10 cellular contexts compared by ENCODE assay signal in genomic region chr7:101728888-101729883, GRCh38.
DNase-seq lines count a peak whose midpoint lies in the region; ATAC-seq, FAIRE-seq and TF ChIP-seq lines count a peak whose summit lies in the region.
"Had no signal": no experiment of that assay in that cellular context is flagged by ENCODE, and none has a peak within 500 bp of the region (broad histone marks: within the 10 kb centered on the region; RNA-seq: fewer than 3 reads in every experiment).

No MANE protein-coding gene starts in this region.

- no peak for TF ChIP-seq POLR2A in NB4 (IDR thresholded peaks at IDR 0.05; ENCODE audit: extremely low read depth, insufficient read length)

- H3K27me3 Mint-ChIP-seq in astrocyte (ENCODE audit: low read depth, unreplicated experiment) (peaks cover 42% of the 10 kb centered on the region), T-helper 17 cell (peaks cover 13% of the 10 kb centered on the region)
- peaks cover 23% of the 10 kb centered on the region for H3K27me3 Mint-ChIP-seq in stimulated activated memory B cell treated with anti-CD40 and anti-IgM and Interleukin-4, amounts not matched to agents 10 μg/mL and 1 μg/mL and 100 μg/mL, for 72 hours

- no peak overlapping the region for H3K9ac ChIP-seq in BLaER1
- no peak overlapping the region for H3K9ac ChIP-seq in astrocyte (ENCODE audit: low read length)

- TF ChIP-seq CTCF in NB4 (IDR thresholded peaks at IDR 0.05; ENCODE audit: low read depth, low read length) (no peak), astrocyte (IDR thresholded peaks at IDR 0.05; ENCODE audit: insufficient read depth, low read depth, low read length) (no peak), mucosa of descending colon (IDR thresholded peaks at IDR 0.05) (no peak)

- H3K4me3 Mint-ChIP-seq in astrocyte (ENCODE audit: unreplicated experiment) (no peak overlapping the region), T-helper 17 cell (no peak overlapping the region)
- H3K4me3 Mint-ChIP-seq in stimulated activated memory B cell treated with anti-CD40 and anti-IgM and Interleukin-4, amounts not matched to agents 10 μg/mL and 1 μg/mL and 100 μg/mL, for 72 hours = no peak overlapping the region

- H3K9me3 Mint-ChIP-seq in astrocyte (ENCODE audit: unreplicated experiment) = no peaks in the 10 kb centered on the region
- H3K9me3 Mint-ChIP-seq in stimulated activated memory B cell treated with anti-CD40 and anti-IgM and Interleukin-4, amounts not matched to agents 10 μg/mL and 1 μg/mL and 100 μg/mL, for 72 hours = no peaks in the 10 kb centered on the region

- H3K4me1 ChIP-seq in BLaER1 (peaks cover 63% of the 10 kb centered on the region), astrocyte (ENCODE audit: insufficient read depth, low read length) (no peaks in the 10 kb centered on the region), mucosa of descending colon (ENCODE audit: low read depth) (peaks cover 26% of the 10 kb centered on the region)

- peak; percentile 94 for ATAC-seq in mucosa of descending colon
- no peak for ATAC-seq in T-helper 17 cell
- ATAC-seq in GM19328 (IDR thresholded peaks at IDR 0.05; ENCODE audit: unreplicated experiment) = no peak
- no peak for ATAC-seq in stimulated activated memory B cell treated with anti-CD40 and anti-IgM and Interleukin-4, amounts not matched to agents 10 μg/mL and 1 μg/mL and 100 μg/mL, for 72 hours

- H4K20me1 ChIP-seq in BLaER1 (no peaks in the 10 kb centered on the region), astrocyte (ENCODE audit: insufficient read depth, low read length) (no peaks in the 10 kb centered on the region)

- DNase-seq in NB4 (ENCODE audit: low read depth) (peak; percentile 91), astrocyte (ENCODE audit: low read depth) (peak; percentile 99), mucosa of descending colon (peak; percentile 89 to 93 (median 91)), T-helper 17 cell (no peak), NAMALWA (ENCODE audit: low spot score) (no peak)
- DNase-seq: activated CD4-positive, CD25-positive, alpha-beta regulatory T cell treated with anti-CD3 and anti-CD28 coated beads, Interleukin-2, amount 50 U/mL, for 72 hours had no signal

- H2AFZ ChIP-seq in astrocyte (ENCODE audit: low read depth, low read length) = no peak overlapping the region

- peak overlapping the region; percentile 3; the same call in 1 of the 2 replicates for H3K27ac ChIP-seq in BLaER1
- H3K27ac ChIP-seq in astrocyte (ENCODE audit: low read depth, low read length) = peak overlapping the region; percentile 53

- H3K4me2 ChIP-seq in BLaER1 (peak overlapping the region; percentile 27), astrocyte (ENCODE audit: low read length) (no peak overlapping the region)

- no peak for FAIRE-seq in astrocyte (lab: Jason Lieb, UNC)

- H3K36me3 ChIP-seq in BLaER1 = no peaks in the 10 kb centered on the region
- H3K36me3 ChIP-seq in astrocyte (ENCODE audit: insufficient read depth, low read length) = no peaks in the 10 kb centered on the region
- no peaks in the 10 kb centered on the region for H3K36me3 ChIP-seq in mucosa of descending colon (ENCODE audit: low read depth)

- no peak overlapping the region for H3K27ac Mint-ChIP-seq in astrocyte (ENCODE audit: unreplicated experiment)
- H3K27ac Mint-ChIP-seq in T-helper 17 cell = no peak overlapping the region
- H3K27ac Mint-ChIP-seq in stimulated activated memory B cell treated with anti-CD40 and anti-IgM and Interleukin-4, amounts not matched to agents 10 μg/mL and 1 μg/mL and 100 μg/mL, for 72 hours = no peak overlapping the region

- H3K4me3 ChIP-seq in BLaER1 (no peak overlapping the region), NB4 (ENCODE audit: low read depth, low read length) (no peak overlapping the region), astrocyte (ENCODE audit: insufficient read depth, low read depth, low read length) (no peak overlapping the region), mucosa of descending colon (no peak overlapping the region)
- H3K4me3 ChIP-seq: skin epidermis had no signal

- H3K36me3 Mint-ChIP-seq in astrocyte (ENCODE audit: low read depth, unreplicated experiment) (no peaks in the 10 kb centered on the region), T-helper 17 cell (ENCODE audit: low read depth) (no peaks in the 10 kb centered on the region)
- no peaks in the 10 kb centered on the region for H3K36me3 Mint-ChIP-seq in stimulated activated memory B cell treated with anti-CD40 and anti-IgM and Interleukin-4, amounts not matched to agents 10 μg/mL and 1 μg/mL and 100 μg/mL, for 72 hours

- H3K27me3 ChIP-seq in BLaER1 (no peaks in the 10 kb centered on the region), astrocyte (ENCODE audit: insufficient read depth, low read length) (peaks cover 8% of the 10 kb centered on the region)

- H3K4me1 Mint-ChIP-seq in astrocyte (ENCODE audit: low read depth, unreplicated experiment) = peaks cover 5% of the 10 kb centered on the region
- peaks cover 3% of the 10 kb centered on the region for H3K4me1 Mint-ChIP-seq in T-helper 17 cell
- H3K4me1 Mint-ChIP-seq in stimulated activated memory B cell treated with anti-CD40 and anti-IgM and Interleukin-4, amounts not matched to agents 10 μg/mL and 1 μg/mL and 100 μg/mL, for 72 hours = no peaks in the 10 kb centered on the region

- H3K79me2 ChIP-seq in astrocyte (ENCODE audit: insufficient read depth, low read length) = no peaks in the 10 kb centered on the region

- intact Hi-C loops in mucosa of descending colon (cut with DNase I, micrococcal nuclease) = no loop called here

- H3K9me3 ChIP-seq in BLaER1 (0 out of 2 replicates have a peak, but pooled peaks cover under 1% of the 10 kb centered on the region), astrocyte (ENCODE audit: insufficient read depth, low read depth, low read length) (no peaks in the 10 kb centered on the region), mucosa of descending colon (no peaks in the 10 kb centered on the region), T-helper 17 cell (ENCODE audit: control insufficient read depth, low read length, poor library complexity, severe bottlenecking) (no peaks in the 10 kb centered on the region)

Comparison
In these comparisons a context has a peak if more than half of its experiments do, and no peak if none do; other contexts are left out.
1. DNase-seq: peak in NB4 (single experiment), astrocyte (single experiment) and mucosa of descending colon (3 of 3); none in T-helper 17 cell (0 of 3) and NAMALWA (single experiment).